ENCODE assay signal across 32 cellular contexts in the genomic region with DNA sequence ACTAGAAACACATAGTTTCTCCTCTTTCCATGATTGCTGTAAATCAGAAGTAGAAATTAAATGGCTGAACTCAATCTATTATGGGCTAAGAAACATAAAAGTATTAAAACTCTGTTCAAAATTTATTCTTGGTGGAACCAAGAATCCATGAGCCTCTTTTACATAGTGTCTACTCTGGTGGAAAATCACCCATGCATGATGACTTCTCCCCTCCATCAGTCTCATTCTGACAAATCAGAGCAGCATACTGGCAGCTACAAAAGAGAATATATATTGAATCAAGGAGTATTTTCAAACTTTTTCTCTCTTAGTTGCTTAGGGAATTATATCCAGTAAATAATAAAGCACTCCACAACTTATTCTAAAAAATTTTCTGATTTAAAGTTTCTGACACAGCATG.
"Had no signal": no experiment of that assay in that cellular context is flagged by ENCODE, and none has a peak within 500 bp of the region (broad histone marks: within the 10 kb centered on the region; RNA-seq: fewer than 3 reads in every experiment).

No MANE protein-coding gene starts in this region.

- H3K4me3 ChIP-seq: body of pancreas, cardiac muscle cell, ovary, stomach, tibial artery, upper lobe of right lung had no signal

- H3K4me1 Mint-ChIP-seq: activated CD4-positive, alpha-beta T cell treated with anti-CD3 and anti-CD28 coated beads, Interleukin-2, amount 10 ng/mL, durations not matched to agents 24 days and 14 days; activated naive CD4-positive, alpha-beta T cell treated with anti-CD3 and anti-CD28 coated beads, Interleukin-2, amount 50 U/mL, for 24 hours; activated naive CD8-positive, alpha-beta T cell treated with anti-CD3 and anti-CD28 coated beads, Interleukin-2, amount 50 U/mL, for 24 hours; immature natural killer cell; memory B cell; natural killer cell; stimulated activated naive B cell treated with anti-CD40 and anti-IgM and Interleukin-4, amounts not matched to agents 10 μg/mL and 1 μg/mL and 100 μg/mL, for 72 hours had no signal

- H3K4me1 ChIP-seq: body of pancreas, foreskin keratinocyte, stomach, upper lobe of right lung had no signal

- H3K27ac Mint-ChIP-seq: activated CD4-positive, alpha-beta memory T cell treated with anti-CD3 and anti-CD28 coated beads for 36 hours; activated CD4-positive, alpha-beta T cell treated with anti-CD3 and anti-CD28 coated beads, Interleukin-2, amount 10 ng/mL, durations not matched to agents 24 days and 14 days; activated naive CD4-positive, alpha-beta T cell treated with anti-CD3 and anti-CD28 coated beads, Interleukin-2, amount 50 U/mL, for 24 hours; activated naive CD8-positive, alpha-beta T cell treated with anti-CD3 and anti-CD28 coated beads, Interleukin-2, amount 50 U/mL, for 24 hours; activated T-helper 2 cell treated with anti-CD3 and anti-CD28 coated beads, Interferon-gamma antibody, Interleukin-2, Interleukin-4, amounts not matched to agents 10 μg/mL and 5 μg/mL and 100 μg/mL, durations not matched to agents 14 hours and 24 hours and 36 hours; immature natural killer cell; memory B cell; natural killer cell; progenitor cell of endocrine pancreas; stimulated activated naive B cell treated with anti-CD40 and anti-IgM and Interleukin-4, amounts not matched to agents 10 μg/mL and 1 μg/mL and 100 μg/mL, for 72 hours; T-helper 1 cell treated with Interleukin-12 subunit alpha and Interleukin-12 subunit beta and Interleukin-4 antibody, amounts not matched to agents 30 μg/mL and 1 μg/mL, for 36 hours had no signal

- H3K27ac ChIP-seq: body of pancreas, foreskin keratinocyte, stomach, upper lobe of right lung had no signal

- H3K36me3 ChIP-seq: cardiac muscle cell, heart left ventricle, ovary, stomach, tibial artery, upper lobe of right lung had no signal

- H3K27me3 ChIP-seq: body of pancreas, cardiac muscle cell, foreskin keratinocyte, heart left ventricle, ovary, stomach, tibial artery, upper lobe of right lung had no signal

- H3K36me3 Mint-ChIP-seq: activated CD4-positive, alpha-beta memory T cell treated with anti-CD3 and anti-CD28 coated beads for 36 hours; activated naive CD4-positive, alpha-beta T cell treated with anti-CD3 and anti-CD28 coated beads, Interleukin-2, amount 50 U/mL, for 24 hours; immature natural killer cell; memory B cell; natural killer cell; stimulated activated naive B cell treated with anti-CD40 and anti-IgM and Interleukin-4, amounts not matched to agents 10 μg/mL and 1 μg/mL and 100 μg/mL, for 72 hours had no signal

- H3K27me3 Mint-ChIP-seq: activated CD4-positive, alpha-beta T cell treated with anti-CD3 and anti-CD28 coated beads, Interleukin-2, amount 10 ng/mL, durations not matched to agents 24 days and 14 days; activated naive CD4-positive, alpha-beta T cell treated with anti-CD3 and anti-CD28 coated beads, Interleukin-2, amount 50 U/mL, for 24 hours; activated naive CD8-positive, alpha-beta T cell treated with anti-CD3 and anti-CD28 coated beads, Interleukin-2, amount 50 U/mL, for 24 hours; progenitor cell of endocrine pancreas had no signal

- H3K9me3 ChIP-seq: body of pancreas, heart left ventricle, ovary, stomach, tibial artery, upper lobe of right lung had no signal

- H3K4me3 Mint-ChIP-seq: activated CD4-positive, alpha-beta memory T cell treated with anti-CD3 and anti-CD28 coated beads for 36 hours; activated CD4-positive, alpha-beta T cell treated with anti-CD3 and anti-CD28 coated beads, Interleukin-2, amount 10 ng/mL, durations not matched to agents 24 days and 14 days; activated naive CD4-positive, alpha-beta T cell treated with anti-CD3 and anti-CD28 coated beads, Interleukin-2, amount 50 U/mL, for 24 hours; activated naive CD8-positive, alpha-beta T cell treated with anti-CD3 and anti-CD28 coated beads, Interleukin-2, amount 50 U/mL, for 24 hours; activated T-cell treated with anti-CD3 and anti-CD28 coated beads, Interleukin-2, amount 50 U/mL, for 4 hours; immature natural killer cell; memory B cell; natural killer cell; stimulated activated naive B cell treated with anti-CD40 and anti-IgM and Interleukin-4, amounts not matched to agents 10 μg/mL and 1 μg/mL and 100 μg/mL, for 72 hours; T-helper 1 cell treated with Interleukin-12 subunit alpha and Interleukin-12 subunit beta and Interleukin-4 antibody, amounts not matched to agents 30 μg/mL and 1 μg/mL, for 36 hours had no signal

- ATAC-seq: activated naive CD8-positive, alpha-beta T cell treated with anti-CD3 and anti-CD28 coated beads, Interleukin-2, amount 50 U/mL, for 24 hours; activated T-cell treated with anti-CD3 and anti-CD28 coated beads, Interleukin-2, amount 50 U/mL, for 4 hours; body of pancreas; esophagus mucosa; foreskin keratinocyte; left colon; natural killer cell; upper lobe of right lung had no signal

- H3K9me3 Mint-ChIP-seq: activated CD4-positive, alpha-beta memory T cell treated with anti-CD3 and anti-CD28 coated beads for 36 hours; activated naive CD8-positive, alpha-beta T cell treated with anti-CD3 and anti-CD28 coated beads, Interleukin-2, amount 50 U/mL, for 24 hours; activated T-helper 2 cell treated with anti-CD3 and anti-CD28 coated beads, Interferon-gamma antibody, Interleukin-2, Interleukin-4, amounts not matched to agents 10 μg/mL and 5 μg/mL and 100 μg/mL, durations not matched to agents 14 hours and 24 hours and 36 hours; T-helper 1 cell treated with Interleukin-12 subunit alpha and Interleukin-12 subunit beta and Interleukin-4 antibody, amounts not matched to agents 30 μg/mL and 1 μg/mL, for 36 hours had no signal

- DNase-seq: activated CD4-positive, alpha-beta memory T cell treated with anti-CD3 and anti-CD28 coated beads for 36 hours; activated CD4-positive, alpha-beta T cell treated with anti-CD3 and anti-CD28 coated beads, Interleukin-2, amount 10 ng/mL, durations not matched to agents 24 days and 14 days; activated CD4-positive, CD25-positive, alpha-beta regulatory T cell treated with anti-CD3 and anti-CD28 coated beads, Interleukin-2, amount 50 U/mL, for 72 hours; activated CD8-positive, alpha-beta memory T cell treated with anti-CD3 and anti-CD28 coated beads, Interleukin-2, amount 50 U/mL, for 48 hours; activated naive CD8-positive, alpha-beta T cell treated with anti-CD3 and anti-CD28 coated beads, Interleukin-2, amount 50 U/mL, for 24 hours; activated T-cell treated with anti-CD3 and anti-CD28 coated beads, Interleukin-2, amount 50 U/mL, for 4 hours; body of pancreas; cerebellar nuclear complex; cortex of kidney; foreskin keratinocyte; heart left ventricle; hypothalamus; immature natural killer cell; kidney; left colon; natural killer cell; ovary; stimulated activated CD4-positive, alpha-beta T cell treated with anti-CD3 and anti-CD28 coated beads, Interleukin-15, amount 100 ng/mL, for 24 hours; stimulated activated CD4-positive, alpha-beta T cell treated with anti-CD3 and anti-CD28 coated beads, Interleukin-2, amount 100 ng/mL, for 24 hours; stimulated activated naive B cell treated with anti-CD40 and anti-IgM and Interleukin-4, amounts not matched to agents 10 μg/mL and 1 μg/mL and 100 μg/mL, for 72 hours; stomach; SW 1271; T-helper 9 cell; tibial artery; upper lobe of right lung had no signal
